ENCODE assay signal across 18 cellular contexts in genomic region chr19:47179643-47180310, GRCh38. TPM values are rescaled to one million over a fixed set of nuclear protein-coding genes. Genes with fewer than 3 reads are reported as not detected.
DNase-seq lines count a peak whose midpoint lies in the region; ATAC-seq and TF ChIP-seq lines count a peak whose summit lies in the region.
"Had no signal": no experiment of that assay in that cellular context is flagged by ENCODE, and none has a peak within 500 bp of the region (broad histone marks: within the 10 kb centered on the region; RNA-seq: fewer than 3 reads in every experiment).

No MANE protein-coding gene starts in this region.

- ATAC-seq in CD4-positive, CD25-positive, alpha-beta regulatory T cell (ENCODE audit: low read depth in 2 of 2) = no peak
- no peak for ATAC-seq in Right ventricle myocardium superior (ENCODE audit: poor library complexity)
- ATAC-seq in HG02610 (IDR thresholded peaks at IDR 0.05; ENCODE audit: unreplicated experiment) = no peak
- ATAC-seq: left lobe of liver, PC-3 had no signal

- peaks cover 14% of the 10 kb centered on the region for H3K36me3 ChIP-seq in CD4-positive, CD25-positive, alpha-beta regulatory T cell (ENCODE audit: control insufficient read depth, insufficient read depth, low read length)
- no peaks in the 10 kb centered on the region for H3K36me3 ChIP-seq in CD4-positive, alpha-beta memory T cell (ENCODE audit: insufficient read depth, low read length)
- peaks cover 93% of the 10 kb centered on the region for H3K36me3 ChIP-seq in endodermal cell (ENCODE audit: control insufficient read depth, insufficient read depth, low read length)

- H3K9ac ChIP-seq in endodermal cell (ENCODE audit: extremely low read depth, low read length, poor library complexity, severe bottlenecking) = no peak overlapping the region

- H3K4me1 Mint-ChIP-seq in CD4-positive, CD25-positive, alpha-beta regulatory T cell = peaks cover 28 to 68% (median 44%) of the 10 kb centered on the region in 4 donors
- peaks cover 52 to 91% (median 68%) of the 10 kb centered on the region in 4 donors for H3K4me1 Mint-ChIP-seq in CD4-positive, alpha-beta memory T cell
- H3K4me1 Mint-ChIP-seq in endodermal cell = peaks cover 9% of the 10 kb centered on the region

- WGBS in endodermal cell (ENCODE audit: insufficient coverage in 1 of 2, insufficient read length in 1 of 2), 2 experiments = 93 to 100% methylated on average over 4 of the region's 4 CpGs

- POLR2A ChIA-PET in CD4-positive, alpha-beta memory T cell (lab: Charles Lee; ENCODE audit: partially characterized antibody) = interaction anchor here (0.6 to 3.7 kb wide), 6 partner anchors 10 to 1412 kb away, joined by 3 to 41 read pairs (median 3); no protein-coding TSS in a partner anchor

- H3K4me1 ChIP-seq in CD4-positive, CD25-positive, alpha-beta regulatory T cell (ENCODE audit: control insufficient read depth, insufficient read depth, low read length, poor library complexity, severe bottlenecking) = peaks cover 36% of the 10 kb centered on the region
- H3K4me1 ChIP-seq in CD4-positive, alpha-beta memory T cell (ENCODE audit: insufficient read depth, low read length) = peaks cover 84% of the 10 kb centered on the region
- no peaks in the 10 kb centered on the region for H3K4me1 ChIP-seq in endodermal cell (ENCODE audit: control insufficient read depth, insufficient read depth, low read length)

- no peak for TF ChIP-seq CTCF in endodermal cell (conservative IDR thresholded peaks at IDR 0.05)

- peak overlapping the region; percentile 6 for H3K27ac ChIP-seq in CD4-positive, CD25-positive, alpha-beta regulatory T cell (ENCODE audit: insufficient read depth, low read length, poor library complexity, severe bottlenecking)
- no peak overlapping the region for H3K27ac ChIP-seq in CD4-positive, alpha-beta memory T cell (ENCODE audit: low read depth, low read length)
- H3K27ac ChIP-seq in endodermal cell (ENCODE audit: low read depth, low read length) = no peak overlapping the region

- H3K4me3 ChIP-seq in CD4-positive, CD25-positive, alpha-beta regulatory T cell (ENCODE audit: low read depth, low read length) = no peak overlapping the region
- no peak overlapping the region for H3K4me3 ChIP-seq in CD4-positive, alpha-beta memory T cell (ENCODE audit: low read length in 2 of 2)
- no peak overlapping the region for H3K4me3 ChIP-seq in endodermal cell (ENCODE audit: low read length)

- H3K9me3 ChIP-seq in CD4-positive, CD25-positive, alpha-beta regulatory T cell (ENCODE audit: control insufficient read depth in 2 of 2, low read length in 2 of 2) = no peaks in the 10 kb centered on the region
- no peaks in the 10 kb centered on the region for H3K9me3 ChIP-seq in CD4-positive, alpha-beta memory T cell (ENCODE audit: control insufficient read depth in 1 of 2, low read length in 2 of 2)
- no peaks in the 10 kb centered on the region for H3K9me3 ChIP-seq in endodermal cell (ENCODE audit: control insufficient read depth, low read length)

- no peak for DNase-seq in CD4-positive, CD25-positive, alpha-beta regulatory T cell
- DNase-seq in CD4-positive, alpha-beta memory T cell = no peak
- peak; percentile 24 to 44 for DNase-seq in activated T-cell treated with anti-CD3 and anti-CD28 coated beads, Interleukin-2, amount 50 U/mL, for 48 hours
- DNase-seq in endodermal cell = no peak
- DNase-seq in Right ventricle myocardium superior = no peak
- no peak for DNase-seq in SW 1271 (lab: John Stamatoyannopoulos, UW)
- no peak for DNase-seq in HPDE6-E6E7 (ENCODE audit: extremely low spot score)
- DNase-seq: DND-41; Kasumi-1; NCI-H1930; NCI-H2227 treated with DMSO at 0.1 percent for 48 hours; NCI-H748 treated with DMSO at 0.1 percent for 48 hours; PC-3; SHP77 treated with DMSO at 0.1 percent for 48 hours; stimulated activated CD4-positive, alpha-beta T cell treated with anti-CD3 and anti-CD28 coated beads, Interleukin-2, amount 100 ng/mL, for 24 hours had no signal

- H3K27me3 ChIP-seq in CD4-positive, CD25-positive, alpha-beta regulatory T cell (ENCODE audit: control insufficient read depth, insufficient read depth, low read length) = no peaks in the 10 kb centered on the region
- H3K27me3 ChIP-seq in CD4-positive, alpha-beta memory T cell (ENCODE audit: insufficient read depth, low read length) = no peaks in the 10 kb centered on the region
- no peaks in the 10 kb centered on the region for H3K27me3 ChIP-seq in endodermal cell (ENCODE audit: control insufficient read depth, insufficient read depth, low read length, poor library complexity, severe bottlenecking)

- no peaks in the 10 kb centered on the region for H3K9me3 Mint-ChIP-seq in CD4-positive, CD25-positive, alpha-beta regulatory T cell
- H3K9me3 Mint-ChIP-seq in CD4-positive, alpha-beta memory T cell = no peaks in the 10 kb centered on the region
- no peaks in the 10 kb centered on the region for H3K9me3 Mint-ChIP-seq in endodermal cell
- H3K9me3 Mint-ChIP-seq: brain had no signal

- intact Hi-C loops in CD4-positive, alpha-beta memory T cell (cut with micrococcal nuclease) = no loop called here
- intact Hi-C loops in Right ventricle myocardium superior (cut with DNase I) = no loop called here

- peak overlapping the region in 1 of 4 donors; percentile 28 for H3K4me3 Mint-ChIP-seq in CD4-positive, CD25-positive, alpha-beta regulatory T cell
- peak overlapping the region in 4 of 8 donors; percentile 15 to 31 (median 25) for H3K4me3 Mint-ChIP-seq in CD4-positive, alpha-beta memory T cell
- no peak overlapping the region for H3K4me3 Mint-ChIP-seq in endodermal cell
- H3K4me3 Mint-ChIP-seq: brain had no signal

- H3K27ac Mint-ChIP-seq in CD4-positive, CD25-positive, alpha-beta regulatory T cell = peak overlapping the region; percentile 21 to 86 (median 71)
- H3K27ac Mint-ChIP-seq in CD4-positive, alpha-beta memory T cell = peak overlapping the region; percentile 48 to 91 (median 70)
- peak overlapping the region; percentile 37 for H3K27ac Mint-ChIP-seq in endodermal cell

- H3K27me3 Mint-ChIP-seq in CD4-positive, CD25-positive, alpha-beta regulatory T cell = no peaks in the 10 kb centered on the region
- no peaks in the 10 kb centered on the region for H3K27me3 Mint-ChIP-seq in CD4-positive, alpha-beta memory T cell
- no peaks in the 10 kb centered on the region for H3K27me3 Mint-ChIP-seq in endodermal cell (ENCODE audit: insufficient read depth)
- H3K27me3 Mint-ChIP-seq: brain had no signal

- CTCF ChIA-PET in CD4-positive, alpha-beta memory T cell (lab: Charles Lee; ENCODE audit: partially characterized antibody) = interaction anchor here (0.7 to 3.8 kb wide), 6 partner anchors 11 to 67 kb away, joined by 3 to 48 read pairs (median 4); no protein-coding TSS in a partner anchor

- H3K36me3 Mint-ChIP-seq in CD4-positive, CD25-positive, alpha-beta regulatory T cell = peaks cover 33% of the 10 kb centered on the region
- peaks cover 31 to 33% of the 10 kb centered on the region in 2 donors for H3K36me3 Mint-ChIP-seq in CD4-positive, alpha-beta memory T cell
- H3K36me3 Mint-ChIP-seq in endodermal cell (ENCODE audit: low read depth) = peaks cover 77% of the 10 kb centered on the region

RNA-seq across cellular contexts. Expression of gene SAE1, which starts 49.1 kb away (rescaled TPM):
- total RNA-seq in CD4-positive, CD25-positive, alpha-beta regulatory T cell = 45.5 TPM
- polyA plus RNA-seq in CD4-positive, CD25-positive, alpha-beta regulatory T cell = 100 to 1,000 TPM; 106 to 127 (median 115) TPM
- total RNA-seq in CD4-positive, alpha-beta memory T cell = 10 to 100 TPM; 35.3 to 36.0 TPM
- 100 to 1,000 TPM; 107 to 182 TPM for polyA plus RNA-seq in CD4-positive, alpha-beta memory T cell
- 100 to 1,000 TPM; 187 to 240 TPM for total RNA-seq in endodermal cell
- polyA plus RNA-seq in endodermal cell (2013, experiment 1 of 2) = 185 TPM
- polyA plus RNA-seq in endodermal cell (2013, experiment 2 of 2) = 176 TPM
- total RNA-seq in Right ventricle myocardium superior = 42.2 TPM

RNA-seq across cellular contexts. Expression of gene BBC3, which starts 51.2 kb away (rescaled TPM):
- 21.2 TPM for total RNA-seq in CD4-positive, CD25-positive, alpha-beta regulatory T cell
- 1 to 10 TPM; 4.2 to 6.7 (median 5.4) TPM for polyA plus RNA-seq in CD4-positive, CD25-positive, alpha-beta regulatory T cell
- 10 to 100 TPM; 31.9 to 32.2 TPM for total RNA-seq in CD4-positive, alpha-beta memory T cell
- polyA plus RNA-seq in CD4-positive, alpha-beta memory T cell = 1 to 10 TPM; 3.7 to 8.0 TPM
- total RNA-seq in endodermal cell (10 to 100 TPM in 1 of 2 donors, 1 to 10 TPM in 1; 8.8 to 13.4 TPM), Right ventricle myocardium superior (3.8 TPM)
- 25.1 TPM for polyA plus RNA-seq in endodermal cell (2013, experiment 1 of 2)
- polyA plus RNA-seq in endodermal cell (2013, experiment 2 of 2) = 23.6 TPM

Comparison
In these comparisons a context has a peak if more than half of its experiments do, and no peak if none do; other contexts are left out.
1. DNase-seq: peak in activated T-cell treated with anti-CD3 and anti-CD28 coated beads, Interleukin-2, amount 50 U/mL, for 48 hours (2 of 2); none in CD4-positive, CD25-positive, alpha-beta regulatory T cell (0 of 3), CD4-positive, alpha-beta memory T cell (0 of 5), endodermal cell (single experiment), Right ventricle myocardium superior (single experiment), SW 1271 (0 of 2) and HPDE6-E6E7 (single experiment).
2. Peak in every context shown above with its lines, with median percentiles within 50 percentile points of each other: H3K27ac Mint-ChIP-seq.